25 cellular contexts compared by ENCODE assay signal in genomic region chr18:46346896-46347630, GRCh38.
"Had no signal": no experiment of that assay in that cellular context is flagged by ENCODE, and none has a peak within 500 bp of the region (broad histone marks: within the 10 kb centered on the region; RNA-seq: fewer than 3 reads in every experiment).

No MANE protein-coding gene starts in this region.

- H3K9me3 Mint-ChIP-seq: activated B cell treated with CpG ODN at 0.5 μM for 24 hours; activated CD8-positive, alpha-beta T cell treated with anti-CD3 and anti-CD28 coated beads for 36 hours; mesothelial cell of epicardium; naive thymus-derived CD8-positive, alpha-beta T cell had no signal

- H3K36me3 Mint-ChIP-seq: activated CD8-positive, alpha-beta memory T cell treated with anti-CD3 and anti-CD28 coated beads, Interleukin-2, amount 10 ng/mL, durations not matched to agents 7 days and 5 days; activated naive CD8-positive, alpha-beta T cell; naive thymus-derived CD8-positive, alpha-beta T cell had no signal

- H3K4me1 ChIP-seq: adrenal gland, gastroesophageal sphincter, pancreas had no signal

- DNase-seq: activated B cell treated with CpG ODN at 0.5 μM for 24 hours; activated CD4-positive, alpha-beta T cell treated with anti-CD3 and anti-CD28 coated beads for 36 hours; activated CD8-positive, alpha-beta memory T cell treated with anti-CD3 and anti-CD28 coated beads, Interleukin-2, amount 10 ng/mL, durations not matched to agents 7 days and 5 days; activated CD8-positive, alpha-beta T cell treated with anti-CD3 and anti-CD28 coated beads for 36 hours; activated gamma-delta T cell; activated T-cell treated with anti-CD3 and anti-CD28 coated beads for 4 hours; adrenal gland; cerebellar nuclear complex; cortex of kidney; head of caudate nucleus; hypothalamus; naive thymus-derived CD8-positive, alpha-beta T cell; pancreas; psoas muscle; right cardiac atrium; stimulated activated CD4-positive, alpha-beta T cell treated with anti-CD3 and anti-CD28 coated beads, Interleukin-1b, Interleukin-23, amount 100 ng/mL, for 48 hours; stomach; T-helper 17 cell had no signal

- H3K27me3 Mint-ChIP-seq: activated B cell treated with CpG ODN at 0.5 μM for 24 hours; activated CD4-positive, alpha-beta T cell treated with anti-CD3 and anti-CD28 coated beads for 36 hours; activated CD8-positive, alpha-beta memory T cell treated with anti-CD3 and anti-CD28 coated beads, Interleukin-2, amount 10 ng/mL, durations not matched to agents 7 days and 5 days; activated CD8-positive, alpha-beta T cell treated with anti-CD3 and anti-CD28 coated beads for 36 hours; activated naive CD8-positive, alpha-beta T cell; naive thymus-derived CD8-positive, alpha-beta T cell; T-helper 17 cell had no signal

- H3K27ac ChIP-seq: adrenal gland, epithelial cell of prostate, gastroesophageal sphincter, pancreas, psoas muscle, stomach, suprapubic skin, tibial nerve had no signal

- H3K27ac Mint-ChIP-seq: activated B cell treated with CpG ODN at 0.5 μM for 24 hours; activated CD4-positive, alpha-beta T cell treated with anti-CD3 and anti-CD28 coated beads for 36 hours; activated CD8-positive, alpha-beta memory T cell treated with anti-CD3 and anti-CD28 coated beads, Interleukin-2, amount 10 ng/mL, durations not matched to agents 7 days and 5 days; activated CD8-positive, alpha-beta T cell treated with anti-CD3 and anti-CD28 coated beads for 36 hours; activated naive CD8-positive, alpha-beta T cell; mesothelial cell of epicardium had no signal

- H3K9me3 ChIP-seq: adrenal gland, gastroesophageal sphincter, pancreas, psoas muscle, stomach, suprapubic skin, tibial nerve had no signal

- H3K36me3 ChIP-seq: adrenal gland, gastroesophageal sphincter, pancreas, stomach, suprapubic skin, tibial nerve had no signal

- H3K27me3 ChIP-seq: adrenal gland, gastroesophageal sphincter, pancreas, suprapubic skin, tibial nerve had no signal

- H3K4me3 Mint-ChIP-seq: activated B cell treated with CpG ODN at 0.5 μM for 24 hours; activated CD4-positive, alpha-beta T cell treated with anti-CD3 and anti-CD28 coated beads for 36 hours; activated CD8-positive, alpha-beta memory T cell treated with anti-CD3 and anti-CD28 coated beads, Interleukin-2, amount 10 ng/mL, durations not matched to agents 7 days and 5 days; activated CD8-positive, alpha-beta T cell treated with anti-CD3 and anti-CD28 coated beads for 36 hours; activated naive CD8-positive, alpha-beta T cell; mesothelial cell of epicardium; T-helper 17 cell had no signal

- H3K4me3 ChIP-seq: adrenal gland, gastroesophageal sphincter, lung, pancreas, psoas muscle, stomach, suprapubic skin, tibial nerve had no signal
